In genomic region chr17:50954641-50955121, GRCh38 we compare ENCODE assay signal across 11 cellular contexts.
A peak's percentile ranks its signal among the peaks of the same experiment; 100 is the strongest.
DNase-seq lines count a peak whose midpoint lies in the region; ATAC-seq and TF ChIP-seq lines count a peak whose summit lies in the region.
"Had no signal": no experiment of that assay in that cellular context is flagged by ENCODE, and none has a peak within 500 bp of the region (broad histone marks: within the 10 kb centered on the region; RNA-seq: fewer than 3 reads in every experiment).

No MANE protein-coding gene starts in this region.

- TF ChIP-seq CTCF in heart right ventricle (IDR thresholded peaks at IDR 0.05) = no peak
- no peak for TF ChIP-seq CTCF in dorsolateral prefrontal cortex (IDR thresholded peaks at IDR 0.05 in 54 of 56, conservative IDR thresholded peaks at IDR 0.05 in 2 of 56; ENCODE audit: low read depth in 1 of 56, partially characterized antibody in 56 of 56)
- TF ChIP-seq CTCF in neural cell (IDR thresholded peaks at IDR 0.05; ENCODE audit: poor library complexity, severe bottlenecking) = no peak

- H3K4me3 ChIP-seq in heart right ventricle = peak overlapping the region in 2 of 10 donors; percentile 6 to 11
- peak overlapping the region in 1 of 59 donors; percentile 5 for H3K4me3 ChIP-seq in dorsolateral prefrontal cortex
- H3K4me3 ChIP-seq in neural cell (ENCODE audit: low read length) = no peak overlapping the region
- H3K4me3 ChIP-seq: right lobe of liver had no signal

- ATAC-seq in heart right ventricle (no peak), Right ventricle myocardium inferior (no peak), HG02885 (IDR thresholded peaks at IDR 0.05; ENCODE audit: poor library complexity, unreplicated experiment) (no peak)
- ATAC-seq: CD8-positive, alpha-beta T cell; PC-3; right lobe of liver had no signal

- TF ChIP-seq RAD21 in neural cell (conservative IDR thresholded peaks at IDR 0.05) = no peak

- H3K36me3 ChIP-seq in heart right ventricle = peaks cover 0 to 14% (median 0%) of the 10 kb centered on the region in 9 donors
- peaks cover 5% of the 10 kb centered on the region for H3K36me3 ChIP-seq in neural cell (ENCODE audit: insufficient read depth, low read length)
- H3K36me3 ChIP-seq: right lobe of liver had no signal

- H3K27ac ChIP-seq in heart right ventricle (peak overlapping the region; percentile 30 to 86 (median 66)), dorsolateral prefrontal cortex (peak overlapping the region in 41 of 59 donors; percentile 10 to 78 (median 52)), neural cell (ENCODE audit: low read length) (peak overlapping the region; percentile 34)

- WGBS in heart right ventricle, 2 donors = 66 to 70% methylated on average over 8 of the region's 8 CpGs

- intact Hi-C loops in heart right ventricle (cut with DNase I) (loop anchor here (2.0 to 10.0 kb wide), 9 partner anchors 88 to 1610 kb away; partner anchors contain the start of genes SPATA20 (in 5 of the 10) and TOB1 (in 1 of the 10)), Right ventricle myocardium inferior (cut with DNase I) (loop anchor here (2.0 to 10.0 kb wide), 2 partner anchors 88 to 410 kb away; partner anchors contain the start of genes SPATA20 and TOB1), dorsolateral prefrontal cortex (cut with DNase I) (loop anchor here (10.0 kb wide), 2 partner anchors 170 to 410 kb away; partner anchors contain the start of gene SPATA20 (in 1 of the 2))

- H3K9me3 ChIP-seq in heart right ventricle (no peaks in the 10 kb centered on the region), neural cell (ENCODE audit: low read length) (no peaks in the 10 kb centered on the region)
- H3K9me3 ChIP-seq: right lobe of liver had no signal

- DNase-seq in heart right ventricle (no peak), Right ventricle myocardium inferior (ENCODE audit: missing footprints) (no peak), dorsolateral prefrontal cortex (no peak), dedifferentiated amniotic fluid mesenchymal stem cell (ENCODE audit: extremely low spot score) (no peak), OCI-M1 (lab: John Stamatoyannopoulos, UW) (no peak), AG20443 (ENCODE audit: low spot score) (no peak)
- DNase-seq: CD8-positive, alpha-beta T cell; PC-3 had no signal

- H3K9me2 ChIP-seq in neural cell (ENCODE audit: insufficient read depth, low read length) = no peaks in the 10 kb centered on the region

- no peaks in the 10 kb centered on the region for H3K79me2 ChIP-seq in neural cell (replicated peaks; ENCODE audit: insufficient read depth, low read length)

- H3K4me2 ChIP-seq in neural cell (ENCODE audit: low read length) = no peak overlapping the region

- no peaks in the 10 kb centered on the region for H3F3A ChIP-seq in neural cell (ENCODE audit: insufficient read depth, low read length, poor library complexity, severe bottlenecking)

- no peak overlapping the region for H2AFZ ChIP-seq in neural cell (ENCODE audit: low read depth, low read length)

- H3K27me3 ChIP-seq in heart right ventricle (no peaks in the 10 kb centered on the region), dorsolateral prefrontal cortex (no peaks in the 10 kb centered on the region), neural cell (ENCODE audit: insufficient read depth, low read depth, low read length) (no peaks in the 10 kb centered on the region)
- H3K27me3 ChIP-seq: right lobe of liver had no signal

- H3K9ac ChIP-seq in neural cell (ENCODE audit: low read length) = peak overlapping the region; percentile 34

- H4K20me1 ChIP-seq in neural cell (ENCODE audit: insufficient read depth) = no peaks in the 10 kb centered on the region

- TF ChIP-seq EP300 in neural cell (conservative IDR thresholded peaks at IDR 0.05; ENCODE audit: poor library complexity, severe bottlenecking) = no peak

- peaks cover 15 to 57% (median 46%) of the 10 kb centered on the region in 9 donors for H3K4me1 ChIP-seq in heart right ventricle

TF ChIP-seq in neural cell, 6 proteins besides CTCF, POLR2A, EP300 and RAD21:
- TF ChIP-seq EZH2 (IDR thresholded peaks at IDR 0.05; ENCODE audit: borderline replicate concordance, insufficient read depth, low read length, poor library complexity, severe bottlenecking) = no peak
- TF ChIP-seq SMC3 (conservative IDR thresholded peaks at IDR 0.05; ENCODE audit: poor library complexity) = peak; percentile 2
